In the genomic region with DNA sequence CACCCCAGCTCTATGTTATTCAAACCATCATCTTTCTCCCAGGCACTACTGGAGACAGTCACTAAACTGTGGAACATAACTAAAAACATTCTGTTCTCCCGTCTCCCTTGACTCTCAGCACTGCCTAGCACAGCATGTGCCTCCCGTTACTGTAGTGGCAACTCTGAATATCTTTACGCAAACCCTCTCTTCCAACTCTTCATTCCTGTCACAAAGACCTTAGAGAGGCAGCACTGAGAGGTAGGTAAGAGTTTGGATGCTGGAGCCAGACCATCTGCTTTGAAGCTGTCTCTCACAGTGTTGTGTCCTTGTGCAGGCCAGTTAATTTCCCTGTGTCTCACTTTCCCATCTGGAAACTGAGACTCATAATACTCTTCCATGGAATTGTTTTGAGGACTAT, we compare ENCODE assay signal across 32 cellular contexts.
DNase-seq lines count a peak whose midpoint lies in the region; ATAC-seq and TF ChIP-seq lines count a peak whose summit lies in the region.
"Had no signal": no experiment of that assay in that cellular context is flagged by ENCODE, and none has a peak within 500 bp of the region (broad histone marks: within the 10 kb centered on the region; RNA-seq: fewer than 3 reads in every experiment).

No MANE protein-coding gene starts in this region.

- H3K4me3 ChIP-seq in HUES48 (ENCODE audit: low read depth, low read length) = no peak overlapping the region
- no peak overlapping the region for H3K4me3 ChIP-seq in RWPE2 (ENCODE audit: severe bottlenecking)
- no peak overlapping the region for H3K4me3 ChIP-seq in H7 (ENCODE audit: insufficient read depth, low read depth, low read length)
- H3K4me3 ChIP-seq: BLaER1 treated with 17β-estradiol and CSF1 and Interleukin-3, amounts not matched to agents 10 nM and 100 nM; esophagus squamous epithelium; heart left ventricle; lower lobe of right lung; ovary; tibial nerve had no signal

- H3K36me3 ChIP-seq in HUES48 (ENCODE audit: control insufficient read depth, insufficient read depth, low read length) = no peaks in the 10 kb centered on the region
- no peaks in the 10 kb centered on the region for H3K36me3 ChIP-seq in RWPE2 (ENCODE audit: low read depth)
- H3K36me3 ChIP-seq in H7 (replicated peaks; ENCODE audit: control insufficient read depth, insufficient read depth, low read length) = no peaks in the 10 kb centered on the region; the same call in 1 of the 2 replicates
- H3K36me3 ChIP-seq: heart left ventricle, lower lobe of right lung, ovary, tibial nerve had no signal

- H3K27ac ChIP-seq in HUES48 (ENCODE audit: low read depth, low read length) = peak overlapping the region; percentile 6
- H3K27ac ChIP-seq in RWPE2 (ENCODE audit: poor library complexity, severe bottlenecking) = peak overlapping the region; percentile 99
- H3K27ac ChIP-seq in foreskin keratinocyte = peak overlapping the region; percentile 95
- H3K27ac ChIP-seq: heart left ventricle, lower lobe of right lung, ovary had no signal

- H3K27me3 ChIP-seq in HUES48 (ENCODE audit: control insufficient read depth, insufficient read depth, low read length) (no peaks in the 10 kb centered on the region), RWPE2 (ENCODE audit: insufficient read depth, poor library complexity, severe bottlenecking) (no peaks in the 10 kb centered on the region), foreskin keratinocyte (no peaks in the 10 kb centered on the region), H7 (ENCODE audit: control insufficient read depth, insufficient read depth, low read length) (no peaks in the 10 kb centered on the region)
- H3K27me3 ChIP-seq: BLaER1 treated with 17β-estradiol and CSF1 and Interleukin-3, amounts not matched to agents 10 nM and 100 nM; esophagus squamous epithelium; heart left ventricle; ovary; tibial nerve had no signal

- no peak overlapping the region for H3K9ac ChIP-seq in HUES48 (ENCODE audit: low read depth, low read length)

- ATAC-seq in RWPE2 (ENCODE audit: low read depth) = no peak
- no peak for ATAC-seq in foreskin keratinocyte
- peak; percentile 23 for ATAC-seq in sciatic nerve
- no peak for ATAC-seq in GM18907 (IDR thresholded peaks at IDR 0.05; ENCODE audit: unreplicated experiment)
- ATAC-seq: lower lobe of right lung; PC-3; stimulated activated naive CD8-positive, alpha-beta T cell treated with anti-CD3 and anti-CD28 coated beads, Interleukin-15, amount 100 ng/mL, for 72 hours had no signal

- DNase-seq in RWPE2 (ENCODE audit: low spot score) (no peak), foreskin keratinocyte (no peak), sciatic nerve (ENCODE audit: low spot score) (no peak), H7 (no peak)
- no peak for DNase-seq in stimulated activated CD4-positive, alpha-beta T cell treated with anti-CD3 and anti-CD28 coated beads, Interleukin-12 subunit alpha, Interleukin-12 subunit beta, amount 100 ng/mL, for 4 hours
- DNase-seq: activated CD4-positive, alpha-beta memory T cell treated with anti-CD3 and anti-CD28 coated beads, Interleukin-2, amount 10 ng/mL, durations not matched to agents 7 days and 5 days; activated CD4-positive, CD25-positive, alpha-beta regulatory T cell treated with anti-CD3 and anti-CD28 coated beads, Interleukin-2, amount 50 U/mL, for 72 hours; activated CD8-positive, alpha-beta memory T cell treated with anti-CD3 and anti-CD28 coated beads, Interleukin-2, amount 50 U/mL, for 4 hours; activated naive CD4-positive, alpha-beta T cell treated with Interleukin-2 at 50 U/mL for 16 hours; central memory CD4-positive, alpha-beta T cell; dermis blood vessel endothelial cell; esophagus squamous epithelium; foreskin melanocyte; heart left ventricle; HFFc6; KBM-7; kidney glomerular epithelial cell; lower lobe of right lung; NCI-H1105; NCI-H187; NCI-H524 treated with DMSO at 0.1 percent for 48 hours; nephron progenitor cell; ovary; PC-3; SHP77; stimulated activated CD4-positive, alpha-beta T cell treated with anti-CD3 and anti-CD28 coated beads, Interleukin-2, amount 100 ng/mL, for 24 hours; stimulated activated CD8-positive, alpha-beta memory T cell treated with anti-CD3 and anti-CD28 coated beads, Interleukin-4, amount 100 ng/mL, for 48 hours; stimulated activated naive CD8-positive, alpha-beta T cell treated with anti-CD3 and anti-CD28 coated beads, Interleukin-15, amount 100 ng/mL, for 72 hours had no signal

- H3K9me3 ChIP-seq in HUES48 (ENCODE audit: control insufficient read depth, insufficient read depth, low read length) (no peaks in the 10 kb centered on the region), RWPE2 (ENCODE audit: severe bottlenecking) (no peaks in the 10 kb centered on the region)
- H3K9me3 ChIP-seq: BLaER1 treated with 17β-estradiol and CSF1 and Interleukin-3, amounts not matched to agents 10 nM and 100 nM; esophagus squamous epithelium; heart left ventricle; lower lobe of right lung; ovary; tibial nerve had no signal

- H3K4me1 ChIP-seq in HUES48 (ENCODE audit: control insufficient read depth, insufficient read depth, low read length) (peaks cover 37% of the 10 kb centered on the region), RWPE2 (ENCODE audit: insufficient read depth, poor library complexity, severe bottlenecking) (peaks cover 39% of the 10 kb centered on the region), foreskin keratinocyte (peaks cover 38% of the 10 kb centered on the region)

- no peak for TF ChIP-seq CTCF in RWPE2 (IDR thresholded peaks at IDR 0.05; ENCODE audit: poor library complexity, severe bottlenecking)
- no peak for TF ChIP-seq CTCF in foreskin keratinocyte (conservative IDR thresholded peaks at IDR 0.05)

- intact Hi-C loops in sciatic nerve (cut with DNase I) = no loop called here

Comparison
In these comparisons a context has a peak if more than half of its experiments do, and no peak if none do; other contexts are left out.
1. H3K27ac ChIP-seq: peak in every context shown above with its lines; median percentile 99 in RWPE2; 95 in foreskin keratinocyte; 6 in HUES48.